ENCODE assay signal across 1 cellular context in the genomic region with DNA sequence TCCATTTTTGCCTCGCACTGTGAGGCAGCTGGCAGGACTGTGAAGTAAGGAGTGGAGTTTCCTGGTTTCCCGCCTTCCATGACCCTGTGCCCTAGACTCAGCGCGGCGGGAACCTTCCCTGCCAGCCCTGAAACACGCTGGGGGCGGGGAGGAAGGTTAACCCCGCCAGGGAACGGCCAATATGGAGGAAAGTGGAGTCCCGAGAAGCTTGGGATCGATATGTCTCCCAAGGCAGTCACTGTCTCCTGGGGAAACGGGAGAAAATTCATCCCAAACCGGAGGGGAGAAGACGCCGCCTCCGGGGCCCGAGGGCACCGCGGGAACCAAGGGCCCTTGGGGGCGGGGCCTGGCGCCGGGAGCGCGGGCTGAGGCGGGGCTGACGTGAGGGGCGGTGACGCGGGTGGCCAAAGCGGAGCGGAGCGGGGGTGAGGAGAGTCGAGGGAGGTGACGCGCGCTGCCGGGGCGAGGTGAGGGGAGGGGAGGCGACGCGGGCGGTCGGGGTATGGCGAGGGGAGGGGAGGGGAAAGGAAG.
TF ChIP-seq lines count a peak whose summit lies in the region.

A gene with protein sequence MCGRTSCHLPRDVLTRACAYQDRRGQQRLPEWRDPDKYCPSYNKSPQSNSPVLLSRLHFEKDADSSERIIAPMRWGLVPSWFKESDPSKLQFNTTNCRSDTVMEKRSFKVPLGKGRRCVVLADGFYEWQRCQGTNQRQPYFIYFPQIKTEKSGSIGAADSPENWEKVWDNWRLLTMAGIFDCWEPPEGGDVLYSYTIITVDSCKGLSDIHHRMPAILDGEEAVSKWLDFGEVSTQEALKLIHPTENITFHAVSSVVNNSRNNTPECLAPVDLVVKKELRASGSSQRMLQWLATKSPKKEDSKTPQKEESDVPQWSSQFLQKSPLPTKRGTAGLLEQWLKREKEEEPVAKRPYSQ (plus strand): TSS at position 432 of the 531 bp plus-strand sequence. CDS start 863 bp downstream, outside the sequence.

TF ChIP-seq in HEK293, 187 proteins besides CTCF, POLR2A, EP300 and RAD21 (continued from another document and continues in another):
- TF ChIP-seq, protein P1, sequence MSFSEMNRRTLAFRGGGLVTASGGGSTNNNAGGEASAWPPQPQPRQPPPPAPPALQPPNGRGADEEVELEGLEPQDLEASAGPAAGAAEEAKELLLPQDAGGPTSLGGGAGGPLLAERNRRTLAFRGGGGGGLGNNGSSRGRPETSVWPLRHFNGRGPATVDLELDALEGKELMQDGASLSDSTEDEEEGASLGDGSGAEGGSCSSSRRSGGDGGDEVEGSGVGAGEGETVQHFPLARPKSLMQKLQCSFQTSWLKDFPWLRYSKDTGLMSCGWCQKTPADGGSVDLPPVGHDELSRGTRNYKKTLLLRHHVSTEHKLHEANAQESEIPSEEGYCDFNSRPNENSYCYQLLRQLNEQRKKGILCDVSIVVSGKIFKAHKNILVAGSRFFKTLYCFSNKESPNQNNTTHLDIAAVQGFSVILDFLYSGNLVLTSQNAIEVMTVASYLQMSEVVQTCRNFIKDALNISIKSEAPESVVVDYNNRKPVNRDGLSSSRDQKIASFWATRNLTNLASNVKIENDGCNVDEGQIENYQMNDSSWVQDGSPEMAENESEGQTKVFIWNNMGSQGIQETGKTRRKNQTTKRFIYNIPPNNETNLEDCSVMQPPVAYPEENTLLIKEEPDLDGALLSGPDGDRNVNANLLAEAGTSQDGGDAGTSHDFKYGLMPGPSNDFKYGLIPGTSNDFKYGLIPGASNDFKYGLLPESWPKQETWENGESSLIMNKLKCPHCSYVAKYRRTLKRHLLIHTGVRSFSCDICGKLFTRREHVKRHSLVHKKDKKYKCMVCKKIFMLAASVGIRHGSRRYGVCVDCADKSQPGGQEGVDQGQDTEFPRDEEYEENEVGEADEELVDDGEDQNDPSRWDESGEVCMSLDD (tag by site-specific recombination; IDR thresholded peaks at IDR 0.05) = 0 out of 2 replicates have a peak, but pooled peaks have one; percentile 33
- TF ChIP-seq ZBTB21 (tag by site-specific recombination; IDR thresholded peaks at IDR 0.05) (no peak), SCRT1 (tag by site-specific recombination; IDR thresholded peaks at IDR 0.05; ENCODE audit: borderline replicate concordance) (no peak), ZNF155 (tag by site-specific recombination; IDR thresholded peaks at IDR 0.05) (no peak), ZNF341 (tag by site-specific recombination; IDR thresholded peaks at IDR 0.05; ENCODE audit: low read depth) (peak; percentile 80), KLF9 (tag by site-specific recombination; IDR thresholded peaks at IDR 0.05; ENCODE audit: low read depth) (peak; percentile 87), ZNF354C (tag by site-specific recombination; IDR thresholded peaks at IDR 0.05; ENCODE audit: borderline replicate concordance, low read depth) (no peak), ZIC2 (tag by site-specific recombination; IDR thresholded peaks at IDR 0.05) (peak; percentile 59), IKZF3 (tag by site-specific recombination; IDR thresholded peaks at IDR 0.05) (peak; percentile 96), MEIS1 (CRISPR knock-in tag; IDR thresholded peaks at IDR 0.05; ENCODE audit: borderline replicate concordance) (no peak), ZNF366 (tag by site-specific recombination; conservative IDR thresholded peaks at IDR 0.05) (peak; percentile 64), ZNF2 (tag by site-specific recombination; IDR thresholded peaks at IDR 0.05) (peak; percentile 45; the same call in 1 of the 2 replicates), ZNF416 (tag by site-specific recombination; IDR thresholded peaks at IDR 0.05) (no peak), ZNF549 (tag by site-specific recombination; IDR thresholded peaks at IDR 0.05) (no peak), GLIS1 (tag by site-specific recombination; IDR thresholded peaks at IDR 0.05) (peak; percentile 97), KLF16 (tag by site-specific recombination; IDR thresholded peaks at IDR 0.05) (peak; percentile 42; the same call in 1 of the 2 replicates), ZNF76 (tag by site-specific recombination; IDR thresholded peaks at IDR 0.05; ENCODE audit: borderline replicate concordance, low read depth) (0 out of 2 replicates have a peak, but pooled peaks have one; percentile 58), ZNF302 (tag by site-specific recombination; IDR thresholded peaks at IDR 0.05; ENCODE audit: low read depth) (no peak), ZBTB20 (tag by site-specific recombination; IDR thresholded peaks at IDR 0.05) (peak; percentile 93), ZNF501 (tag by site-specific recombination; IDR thresholded peaks at IDR 0.05) (peak; percentile 75; the same call in 1 of the 2 replicates), ZFP37 (tag by site-specific recombination; IDR thresholded peaks at IDR 0.05) (no peak), ZXDB (tag by site-specific recombination; IDR thresholded peaks at IDR 0.05) (peak; percentile 84), ZNF629 (tag by site-specific recombination; IDR thresholded peaks at IDR 0.05) (peak; percentile 59)
- TF ChIP-seq, protein P2, sequence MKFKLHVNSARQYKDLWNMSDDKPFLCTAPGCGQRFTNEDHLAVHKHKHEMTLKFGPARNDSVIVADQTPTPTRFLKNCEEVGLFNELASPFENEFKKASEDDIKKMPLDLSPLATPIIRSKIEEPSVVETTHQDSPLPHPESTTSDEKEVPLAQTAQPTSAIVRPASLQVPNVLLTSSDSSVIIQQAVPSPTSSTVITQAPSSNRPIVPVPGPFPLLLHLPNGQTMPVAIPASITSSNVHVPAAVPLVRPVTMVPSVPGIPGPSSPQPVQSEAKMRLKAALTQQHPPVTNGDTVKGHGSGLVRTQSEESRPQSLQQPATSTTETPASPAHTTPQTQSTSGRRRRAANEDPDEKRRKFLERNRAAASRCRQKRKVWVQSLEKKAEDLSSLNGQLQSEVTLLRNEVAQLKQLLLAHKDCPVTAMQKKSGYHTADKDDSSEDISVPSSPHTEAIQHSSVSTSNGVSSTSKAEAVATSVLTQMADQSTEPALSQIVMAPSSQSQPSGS (tag by site-specific recombination; IDR thresholded peaks at IDR 0.05; ENCODE audit: low read depth) = peak; percentile 28; the same call in 1 of the 2 replicates
- TF ChIP-seq, protein P3, sequence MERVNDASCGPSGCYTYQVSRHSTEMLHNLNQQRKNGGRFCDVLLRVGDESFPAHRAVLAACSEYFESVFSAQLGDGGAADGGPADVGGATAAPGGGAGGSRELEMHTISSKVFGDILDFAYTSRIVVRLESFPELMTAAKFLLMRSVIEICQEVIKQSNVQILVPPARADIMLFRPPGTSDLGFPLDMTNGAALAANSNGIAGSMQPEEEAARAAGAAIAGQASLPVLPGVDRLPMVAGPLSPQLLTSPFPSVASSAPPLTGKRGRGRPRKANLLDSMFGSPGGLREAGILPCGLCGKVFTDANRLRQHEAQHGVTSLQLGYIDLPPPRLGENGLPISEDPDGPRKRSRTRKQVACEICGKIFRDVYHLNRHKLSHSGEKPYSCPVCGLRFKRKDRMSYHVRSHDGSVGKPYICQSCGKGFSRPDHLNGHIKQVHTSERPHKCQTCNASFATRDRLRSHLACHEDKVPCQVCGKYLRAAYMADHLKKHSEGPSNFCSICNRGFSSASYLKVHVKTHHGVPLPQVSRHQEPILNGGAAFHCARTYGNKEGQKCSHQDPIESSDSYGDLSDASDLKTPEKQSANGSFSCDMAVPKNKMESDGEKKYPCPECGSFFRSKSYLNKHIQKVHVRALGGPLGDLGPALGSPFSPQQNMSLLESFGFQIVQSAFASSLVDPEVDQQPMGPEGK (tag by site-specific recombination; IDR thresholded peaks at IDR 0.05) = peak; percentile 84
- TF ChIP-seq, protein P4, sequence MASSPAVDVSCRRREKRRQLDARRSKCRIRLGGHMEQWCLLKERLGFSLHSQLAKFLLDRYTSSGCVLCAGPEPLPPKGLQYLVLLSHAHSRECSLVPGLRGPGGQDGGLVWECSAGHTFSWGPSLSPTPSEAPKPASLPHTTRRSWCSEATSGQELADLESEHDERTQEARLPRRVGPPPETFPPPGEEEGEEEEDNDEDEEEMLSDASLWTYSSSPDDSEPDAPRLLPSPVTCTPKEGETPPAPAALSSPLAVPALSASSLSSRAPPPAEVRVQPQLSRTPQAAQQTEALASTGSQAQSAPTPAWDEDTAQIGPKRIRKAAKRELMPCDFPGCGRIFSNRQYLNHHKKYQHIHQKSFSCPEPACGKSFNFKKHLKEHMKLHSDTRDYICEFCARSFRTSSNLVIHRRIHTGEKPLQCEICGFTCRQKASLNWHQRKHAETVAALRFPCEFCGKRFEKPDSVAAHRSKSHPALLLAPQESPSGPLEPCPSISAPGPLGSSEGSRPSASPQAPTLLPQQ (tag by site-specific recombination; IDR thresholded peaks at IDR 0.05) = peak; percentile 32; the same call in 1 of the 2 replicates
- TF ChIP-seq, protein P5, sequence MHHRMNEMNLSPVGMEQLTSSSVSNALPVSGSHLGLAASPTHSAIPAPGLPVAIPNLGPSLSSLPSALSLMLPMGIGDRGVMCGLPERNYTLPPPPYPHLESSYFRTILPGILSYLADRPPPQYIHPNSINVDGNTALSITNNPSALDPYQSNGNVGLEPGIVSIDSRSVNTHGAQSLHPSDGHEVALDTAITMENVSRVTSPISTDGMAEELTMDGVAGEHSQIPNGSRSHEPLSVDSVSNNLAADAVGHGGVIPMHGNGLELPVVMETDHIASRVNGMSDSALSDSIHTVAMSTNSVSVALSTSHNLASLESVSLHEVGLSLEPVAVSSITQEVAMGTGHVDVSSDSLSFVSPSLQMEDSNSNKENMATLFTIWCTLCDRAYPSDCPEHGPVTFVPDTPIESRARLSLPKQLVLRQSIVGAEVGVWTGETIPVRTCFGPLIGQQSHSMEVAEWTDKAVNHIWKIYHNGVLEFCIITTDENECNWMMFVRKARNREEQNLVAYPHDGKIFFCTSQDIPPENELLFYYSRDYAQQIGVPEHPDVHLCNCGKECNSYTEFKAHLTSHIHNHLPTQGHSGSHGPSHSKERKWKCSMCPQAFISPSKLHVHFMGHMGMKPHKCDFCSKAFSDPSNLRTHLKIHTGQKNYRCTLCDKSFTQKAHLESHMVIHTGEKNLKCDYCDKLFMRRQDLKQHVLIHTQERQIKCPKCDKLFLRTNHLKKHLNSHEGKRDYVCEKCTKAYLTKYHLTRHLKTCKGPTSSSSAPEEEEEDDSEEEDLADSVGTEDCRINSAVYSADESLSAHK (tag by site-specific recombination; IDR thresholded peaks at IDR 0.05) = peak; percentile 32; the same call in 1 of the 2 replicates
- TF ChIP-seq, protein P6, sequence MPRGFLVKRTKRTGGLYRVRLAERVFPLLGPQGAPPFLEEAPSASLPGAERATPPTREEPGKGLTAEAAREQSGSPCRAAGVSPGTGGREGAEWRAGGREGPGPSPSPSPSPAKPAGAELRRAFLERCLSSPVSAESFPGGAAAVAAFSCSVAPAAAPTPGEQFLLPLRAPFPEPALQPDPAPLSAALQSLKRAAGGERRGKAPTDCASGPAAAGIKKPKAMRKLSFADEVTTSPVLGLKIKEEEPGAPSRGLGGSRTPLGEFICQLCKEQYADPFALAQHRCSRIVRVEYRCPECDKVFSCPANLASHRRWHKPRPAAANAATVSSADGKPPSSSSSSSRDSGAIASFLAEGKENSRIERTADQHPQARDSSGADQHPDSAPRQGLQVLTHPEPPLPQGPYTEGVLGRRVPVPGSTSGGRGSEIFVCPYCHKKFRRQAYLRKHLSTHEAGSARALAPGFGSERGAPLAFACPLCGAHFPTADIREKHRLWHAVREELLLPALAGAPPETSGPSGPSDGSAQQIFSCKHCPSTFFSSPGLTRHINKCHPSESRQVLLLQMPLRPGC (tag by site-specific recombination; IDR thresholded peaks at IDR 0.05) = peak; percentile 45; the same call in 1 of the 2 replicates
- TF ChIP-seq, protein P7, sequence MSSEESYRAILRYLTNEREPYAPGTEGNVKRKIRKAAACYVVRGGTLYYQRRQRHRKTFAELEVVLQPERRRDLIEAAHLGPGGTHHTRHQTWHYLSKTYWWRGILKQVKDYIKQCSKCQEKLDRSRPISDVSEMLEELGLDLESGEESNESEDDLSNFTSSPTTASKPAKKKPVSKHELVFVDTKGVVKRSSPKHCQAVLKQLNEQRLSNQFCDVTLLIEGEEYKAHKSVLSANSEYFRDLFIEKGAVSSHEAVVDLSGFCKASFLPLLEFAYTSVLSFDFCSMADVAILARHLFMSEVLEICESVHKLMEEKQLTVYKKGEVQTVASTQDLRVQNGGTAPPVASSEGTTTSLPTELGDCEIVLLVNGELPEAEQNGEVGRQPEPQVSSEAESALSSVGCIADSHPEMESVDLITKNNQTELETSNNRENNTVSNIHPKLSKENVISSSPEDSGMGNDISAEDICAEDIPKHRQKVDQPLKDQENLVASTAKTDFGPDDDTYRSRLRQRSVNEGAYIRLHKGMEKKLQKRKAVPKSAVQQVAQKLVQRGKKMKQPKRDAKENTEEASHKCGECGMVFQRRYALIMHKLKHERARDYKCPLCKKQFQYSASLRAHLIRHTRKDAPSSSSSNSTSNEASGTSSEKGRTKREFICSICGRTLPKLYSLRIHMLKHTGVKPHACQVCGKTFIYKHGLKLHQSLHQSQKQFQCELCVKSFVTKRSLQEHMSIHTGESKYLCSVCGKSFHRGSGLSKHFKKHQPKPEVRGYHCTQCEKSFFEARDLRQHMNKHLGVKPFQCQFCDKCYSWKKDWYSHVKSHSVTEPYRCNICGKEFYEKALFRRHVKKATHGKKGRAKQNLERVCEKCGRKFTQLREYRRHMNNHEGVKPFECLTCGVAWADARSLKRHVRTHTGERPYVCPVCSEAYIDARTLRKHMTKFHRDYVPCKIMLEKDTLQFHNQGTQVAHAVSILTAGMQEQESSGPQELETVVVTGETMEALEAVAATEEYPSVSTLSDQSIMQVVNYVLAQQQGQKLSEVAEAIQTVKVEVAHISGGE (tag by site-specific recombination; conservative IDR thresholded peaks at IDR 0.05; ENCODE audit: low read depth) = peak; percentile 36; the same call in 1 of the 2 replicates
- TF ChIP-seq, protein P8, sequence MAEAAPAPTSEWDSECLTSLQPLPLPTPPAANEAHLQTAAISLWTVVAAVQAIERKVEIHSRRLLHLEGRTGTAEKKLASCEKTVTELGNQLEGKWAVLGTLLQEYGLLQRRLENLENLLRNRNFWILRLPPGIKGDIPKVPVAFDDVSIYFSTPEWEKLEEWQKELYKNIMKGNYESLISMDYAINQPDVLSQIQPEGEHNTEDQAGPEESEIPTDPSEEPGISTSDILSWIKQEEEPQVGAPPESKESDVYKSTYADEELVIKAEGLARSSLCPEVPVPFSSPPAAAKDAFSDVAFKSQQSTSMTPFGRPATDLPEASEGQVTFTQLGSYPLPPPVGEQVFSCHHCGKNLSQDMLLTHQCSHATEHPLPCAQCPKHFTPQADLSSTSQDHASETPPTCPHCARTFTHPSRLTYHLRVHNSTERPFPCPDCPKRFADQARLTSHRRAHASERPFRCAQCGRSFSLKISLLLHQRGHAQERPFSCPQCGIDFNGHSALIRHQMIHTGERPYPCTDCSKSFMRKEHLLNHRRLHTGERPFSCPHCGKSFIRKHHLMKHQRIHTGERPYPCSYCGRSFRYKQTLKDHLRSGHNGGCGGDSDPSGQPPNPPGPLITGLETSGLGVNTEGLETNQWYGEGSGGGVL (tag by site-specific recombination; IDR thresholded peaks at IDR 0.05) = peak; percentile 95
- TF ChIP-seq, protein P9, sequence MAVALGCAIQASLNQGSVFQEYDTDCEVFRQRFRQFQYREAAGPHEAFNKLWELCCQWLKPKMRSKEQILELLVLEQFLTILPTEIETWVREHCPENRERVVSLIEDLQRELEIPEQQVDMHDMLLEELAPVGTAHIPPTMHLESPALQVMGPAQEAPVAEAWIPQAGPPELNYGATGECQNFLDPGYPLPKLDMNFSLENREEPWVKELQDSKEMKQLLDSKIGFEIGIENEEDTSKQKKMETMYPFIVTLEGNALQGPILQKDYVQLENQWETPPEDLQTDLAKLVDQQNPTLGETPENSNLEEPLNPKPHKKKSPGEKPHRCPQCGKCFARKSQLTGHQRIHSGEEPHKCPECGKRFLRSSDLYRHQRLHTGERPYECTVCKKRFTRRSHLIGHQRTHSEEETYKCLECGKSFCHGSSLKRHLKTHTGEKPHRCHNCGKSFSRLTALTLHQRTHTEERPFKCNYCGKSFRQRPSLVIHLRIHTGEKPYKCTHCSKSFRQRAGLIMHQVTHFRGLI (tag by site-specific recombination; IDR thresholded peaks at IDR 0.05) = no peak
